In the genomic region with DNA sequence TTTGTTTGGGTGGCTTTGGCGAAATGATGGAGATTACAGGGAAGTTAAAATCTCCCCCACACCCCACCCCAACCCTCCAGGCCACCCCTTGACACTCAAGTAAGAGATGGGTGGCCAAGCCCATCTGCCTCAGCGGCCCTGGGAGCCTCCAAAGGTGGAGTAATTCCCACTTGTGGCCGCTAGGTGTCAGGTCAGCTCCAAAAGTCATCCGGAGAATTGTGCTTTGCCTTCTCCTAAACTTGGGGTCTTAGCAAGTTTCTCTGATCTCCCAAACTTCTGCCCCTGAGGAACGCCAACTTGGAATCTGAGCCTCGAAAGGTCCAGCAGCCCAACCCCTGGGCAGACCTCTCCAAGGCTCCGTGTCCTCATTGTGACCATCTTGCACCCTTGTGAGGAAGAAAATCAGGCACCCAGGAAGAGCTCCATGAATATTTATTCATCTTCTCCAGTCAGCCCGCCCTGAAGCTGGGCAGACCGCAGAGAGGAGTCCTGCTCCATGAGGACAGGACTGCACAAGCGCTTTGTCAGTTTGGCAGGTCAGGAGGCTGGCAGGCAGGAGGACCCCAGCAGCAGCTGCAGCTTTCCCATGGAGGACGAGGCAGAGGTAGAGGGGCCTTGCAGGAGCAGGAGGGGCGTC, we compare ENCODE assay signal across 8 cellular contexts. TPM values are rescaled to one million over a fixed set of nuclear protein-coding genes. Genes with fewer than 3 reads are reported as not detected.
A peak's percentile ranks its signal among the peaks of the same experiment; 100 is the strongest.
DNase-seq lines count a peak whose midpoint lies in the region; ATAC-seq and TF ChIP-seq lines count a peak whose summit lies in the region.

No MANE protein-coding gene starts in this region.

- dilution Hi-C loops in IMR-90 (cut with HindIII; ENCODE audit: low sequenced_read_pairs, unreplicated experiment): no loop called here

- DNase-seq in DND-41 (peak; percentile 72), IMR-90 (peak; percentile 35), adipocyte (ENCODE audit: low read depth) (peak; percentile 81), hepatic stellate cell (ENCODE audit: low spot score) (peak; percentile 72), spleen (peak; percentile 89)

- H2BK5ac ChIP-seq in IMR-90 (ENCODE audit: low read depth, low read length, poor library complexity, severe bottlenecking): no peak overlapping the region

- H4K91ac ChIP-seq in IMR-90 (ENCODE audit: insufficient read depth, low read depth, low read length): no peak overlapping the region

- no peak overlapping the region for H3K4me2 ChIP-seq in DND-41 (ENCODE audit: insufficient read depth, low read length)
- H3K4me2 ChIP-seq in IMR-90 (ENCODE audit: low read depth, low read length): no peak overlapping the region
- H3K4me2 ChIP-seq in SU-DHL-6 (ENCODE audit: low read depth, low read length, poor library complexity, severe bottlenecking): no peak overlapping the region

- no peak overlapping the region for H2BK120ac ChIP-seq in IMR-90 (ENCODE audit: low read depth, low read length)

- H3K14ac ChIP-seq in IMR-90 (replicated peaks; ENCODE audit: low read depth, low read length): no peak overlapping the region

- H3K18ac ChIP-seq in IMR-90 (ENCODE audit: low read depth, low read length): no peak overlapping the region

- H3K9ac ChIP-seq in DND-41 (ENCODE audit: low read depth, low read length): no peak overlapping the region
- H3K9ac ChIP-seq in IMR-90 (ENCODE audit: low read depth, low read length): no peak overlapping the region
- no peak overlapping the region for H3K9ac ChIP-seq in SU-DHL-6 (ENCODE audit: low read length)
- H3K9ac ChIP-seq in adipocyte (ENCODE audit: low read length): no peak overlapping the region

- H3K27ac ChIP-seq in DND-41 (ENCODE audit: low read length): no peak overlapping the region
- H3K27ac ChIP-seq in IMR-90 (ENCODE audit: insufficient read depth, low read length): no peak overlapping the region
- no peak overlapping the region for H3K27ac ChIP-seq in SU-DHL-6 (ENCODE audit: low read depth, low read length)
- no peak overlapping the region for H3K27ac ChIP-seq in spleen

- no peaks in the 10 kb centered on the region for H4K20me1 ChIP-seq in DND-41 (ENCODE audit: insufficient read depth, low read length)
- no peaks in the 10 kb centered on the region for H4K20me1 ChIP-seq in IMR-90 (ENCODE audit: insufficient read depth, low read length)
- no peaks in the 10 kb centered on the region for H4K20me1 ChIP-seq in SU-DHL-6 (ENCODE audit: low read depth, low read length)

- H3K9me3 ChIP-seq in DND-41 (ENCODE audit: insufficient read depth, low read length, severe bottlenecking) (no peaks in the 10 kb centered on the region), IMR-90 (ENCODE audit: control insufficient read depth, insufficient read depth, low read length) (no peaks in the 10 kb centered on the region), SU-DHL-6 (ENCODE audit: insufficient read depth, low read length) (no peaks in the 10 kb centered on the region), adipocyte (ENCODE audit: control insufficient read depth, low read length) (no peaks in the 10 kb centered on the region), spleen (peaks cover 0 to 10% (median 3%) of the 10 kb centered on the region in 8 donors)

- no TSS peak for BruUV-seq in IMR-90 (replicated peaks; lab: Mats Ljungman, UMichigan)

- in situ Hi-C loops in IMR-90 (cut with MboI; ENCODE audit: low sequenced_read_pairs): no loop called here

- H2BK15ac ChIP-seq in IMR-90 (ENCODE audit: low read depth, low read length): no peak overlapping the region

- no peak overlapping the region for H4K8ac ChIP-seq in IMR-90 (ENCODE audit: low read depth in 2 of 2, low read length in 2 of 2)

- H3K36me3 ChIP-seq in DND-41 (ENCODE audit: insufficient read depth, low read length) (no peaks in the 10 kb centered on the region), IMR-90 (ENCODE audit: control insufficient read depth, insufficient read depth, low read length) (no peaks in the 10 kb centered on the region), SU-DHL-6 (ENCODE audit: low read length) (no peaks in the 10 kb centered on the region), adipocyte (ENCODE audit: control insufficient read depth, insufficient read depth, low read length, severe bottlenecking) (no peaks in the 10 kb centered on the region), spleen (no peaks in the 10 kb centered on the region)

- H3K27me3 ChIP-seq in DND-41 (ENCODE audit: insufficient read depth, low read length, poor library complexity): no peaks in the 10 kb centered on the region
- H3K27me3 ChIP-seq in IMR-90 (ENCODE audit: control insufficient read depth, insufficient read depth, low read length): peaks cover 21% of the 10 kb centered on the region
- no peaks in the 10 kb centered on the region for H3K27me3 ChIP-seq in SU-DHL-6 (ENCODE audit: low read length)
- H3K27me3 ChIP-seq in adipocyte (replicated peaks; ENCODE audit: control insufficient read depth, insufficient read depth, low read length): peaks cover 33% of the 10 kb centered on the region
- H3K27me3 ChIP-seq in spleen (replicated peaks in 1 of 7): no peaks in the 10 kb centered on the region

- no peaks in the 10 kb centered on the region for H3K9me1 ChIP-seq in IMR-90 (ENCODE audit: insufficient read depth, low read length)

- H3K79me2 ChIP-seq in DND-41 (ENCODE audit: insufficient read depth, low read length): no peaks in the 10 kb centered on the region
- H3K79me2 ChIP-seq in SU-DHL-6 (ENCODE audit: insufficient read depth, low read length): no peaks in the 10 kb centered on the region

- no peak overlapping the region for H3K23ac ChIP-seq in IMR-90 (ENCODE audit: low read depth, low read length)

- H2AK5ac ChIP-seq in IMR-90 (ENCODE audit: low read depth, low read length): no peak overlapping the region

- H2BK20ac ChIP-seq in IMR-90 (ENCODE audit: low read depth, low read length): no peak overlapping the region

- no peaks in the 10 kb centered on the region for H3F3A ChIP-seq in SU-DHL-6 (ENCODE audit: insufficient read depth)

- no peak overlapping the region for H3K4ac ChIP-seq in IMR-90 (ENCODE audit: low read depth, low read length)

- TF ChIP-seq POLR2A in IMR-90 (IDR thresholded peaks at IDR 0.05; ENCODE audit: low read depth, low read length): no peak
- TF ChIP-seq POLR2A in spleen (IDR thresholded peaks at IDR 0.05): no peak

- no peaks in the 10 kb centered on the region for H3K4me1 ChIP-seq in DND-41 (ENCODE audit: insufficient read depth, low read length)
- H3K4me1 ChIP-seq in IMR-90 (ENCODE audit: control insufficient read depth, insufficient read depth, low read length): no peaks in the 10 kb centered on the region
- H3K4me1 ChIP-seq in adipocyte (ENCODE audit: control insufficient read depth, insufficient read depth, low read length): no peaks in the 10 kb centered on the region
- H3K4me1 ChIP-seq in spleen: peaks cover 0 to 17% (median 5%) of the 10 kb centered on the region in 6 donors

- TF ChIP-seq CTCF in DND-41 (IDR thresholded peaks at IDR 0.05; ENCODE audit: borderline replicate concordance, extremely low read depth, low read length, poor library complexity, severe bottlenecking) (peak; percentile 90), IMR-90 (conservative IDR thresholded peaks at IDR 0.05; ENCODE audit: low read depth, low read length) (peak; percentile 85), SU-DHL-6 (IDR thresholded peaks at IDR 0.05; ENCODE audit: insufficient read depth, low read length, poor library complexity, severe bottlenecking) (peak; percentile 57), spleen (IDR thresholded peaks at IDR 0.05 in 8 of 11, conservative IDR thresholded peaks at IDR 0.05 in 3 of 11) (peak; percentile 80 to 94 (median 89))

- POLR2A ChIA-PET in IMR-90 (lab: Charles Lee; ENCODE audit: unreplicated experiment): no interaction called here

- TF ChIP-seq RAD21 in IMR-90 (IDR thresholded peaks at IDR 0.05; ENCODE audit: low read length): peak; percentile 83

- H2AK9ac ChIP-seq in IMR-90 (replicated peaks; ENCODE audit: low read depth, low read length, poor library complexity): peak overlapping the region; percentile 63

- H2AFZ ChIP-seq in DND-41 (ENCODE audit: low read depth, low read length): peak overlapping the region; percentile 50; the same call in 1 of the 2 replicates
- H2AFZ ChIP-seq in IMR-90 (replicated peaks; ENCODE audit: low read length, poor library complexity): peak overlapping the region; percentile 25
- H2AFZ ChIP-seq in SU-DHL-6 (ENCODE audit: low read depth, low read length, severe bottlenecking): no peak overlapping the region

- H3K9me2 ChIP-seq in SU-DHL-6 (replicated peaks; ENCODE audit: insufficient read depth, low read length): no peaks in the 10 kb centered on the region

- WGBS in IMR-90 (ENCODE audit: extremely low coverage in 2 of 2, insufficient read length in 1 of 2), 2 experiments: 16% methylated on average over 6 of the region's 12 CpGs; no CpG with 5 or more reads in 1 of the 2 experiments
- 32 to 38% (median 35%) methylated on average over 12 of the region's 12 CpGs for WGBS in spleen, 5 donors

- ATAC-seq in DND-41 (ENCODE audit: insufficient read depth, low read depth) (peak; percentile 78), IMR-90 (ENCODE audit: low read depth) (peak; percentile 81), HG03460 (IDR thresholded peaks at IDR 0.05; ENCODE audit: unreplicated experiment) (no peak), GM18870 (IDR thresholded peaks at IDR 0.05; ENCODE audit: unreplicated experiment) (no peak)

- no peak overlapping the region for H4K5ac ChIP-seq in IMR-90 (ENCODE audit: low read depth, low read length)

- H3K56ac ChIP-seq in IMR-90 (ENCODE audit: extremely low read depth, insufficient read depth, low read length): no peak overlapping the region

- CTCF ChIA-PET in IMR-90 (lab: Yijun Ruan, JAX): interaction anchor here (0.5 to 7.3 kb wide), 14 partner anchors 12 to 320 kb away, joined by 3 to 111 read pairs (median 4); a partner anchor contains a TSS

- intact Hi-C loops in IMR-90 (cut with micrococcal nuclease): loop anchor here (1.0 to 5.0 kb wide), 3 partner anchors 197 to 429 kb away; no protein-coding TSS in a partner anchor
- intact Hi-C loops in spleen (cut with DNase I; ENCODE audit: low total_unique reads): loop anchor here (10.0 kb wide), 1 partner anchor 442 kb away; no protein-coding TSS in a partner anchor

- H3K79me1 ChIP-seq in IMR-90 (ENCODE audit: low read depth in 1 of 2, low read length in 2 of 2): no peaks in the 10 kb centered on the region

- H3K4me3 ChIP-seq in DND-41 (ENCODE audit: low read depth in 1 of 2, low read length in 2 of 2) (no peak overlapping the region), IMR-90 (ENCODE audit: insufficient read depth, low read depth, low read length) (no peak overlapping the region), SU-DHL-6 (ENCODE audit: insufficient read depth, low read length, poor library complexity, severe bottlenecking) (no peak overlapping the region), adipocyte (ENCODE audit: low read length) (no peak overlapping the region), spleen (no peak overlapping the region)

TF ChIP-seq in IMR-90, 13 proteins besides CTCF, POLR2A, EP300 and RAD21:
- TF ChIP-seq SMC3 (IDR thresholded peaks at IDR 0.05; ENCODE audit: low read depth, low read length) (peak; percentile 72), NFE2L2 (IDR thresholded peaks at IDR 0.05; ENCODE audit: low read depth, low read length) (no peak)
TF ChIP-seq in IMR-90: peak in this region for 1.

RNA-seq across cellular contexts. Expression of a gene that starts 46.7 kb away (rescaled TPM):
- not detected in 2 replicates for total RNA-seq in IMR-90 (2012; rRNA removed)
- not detected in 2 replicates for polyA plus RNA-seq in IMR-90 (2012; rRNA removed)
- polyA plus RNA-seq in IMR-90 (2012; cell fraction: cytosol; rRNA removed): not detected in 2 replicates
- polyA plus RNA-seq in IMR-90 (2012; cell fraction: nucleus; rRNA removed; ENCODE audit: low replicate concordance): not detected in 2 replicates
- total RNA-seq in spleen: under 1 TPM in 2 of 7 donors, not detected in 5; 0.32 to 0.43 TPM
- under 1 TPM; 0.03 to 0.16 (median 0.04) TPM for polyA plus RNA-seq in spleen

Comparison
In these comparisons a context has a peak if more than half of its experiments do, and no peak if none do; other contexts are left out.
1. ATAC-seq: peak in DND-41 (single experiment) and IMR-90 (single experiment); none in HG03460 (single experiment) and GM18870 (single experiment).
2. DNase-seq: peak in every context shown above with its lines; median percentile 89 in spleen; 81 in adipocyte; 72 in DND-41; 72 in hepatic stellate cell; 35 in IMR-90.
3. Peak in every context shown above with its lines, with median percentiles within 50 percentile points of each other: CTCF ChIP-seq.